ENCODE assay signal across 15 cellular contexts in the genomic region with DNA sequence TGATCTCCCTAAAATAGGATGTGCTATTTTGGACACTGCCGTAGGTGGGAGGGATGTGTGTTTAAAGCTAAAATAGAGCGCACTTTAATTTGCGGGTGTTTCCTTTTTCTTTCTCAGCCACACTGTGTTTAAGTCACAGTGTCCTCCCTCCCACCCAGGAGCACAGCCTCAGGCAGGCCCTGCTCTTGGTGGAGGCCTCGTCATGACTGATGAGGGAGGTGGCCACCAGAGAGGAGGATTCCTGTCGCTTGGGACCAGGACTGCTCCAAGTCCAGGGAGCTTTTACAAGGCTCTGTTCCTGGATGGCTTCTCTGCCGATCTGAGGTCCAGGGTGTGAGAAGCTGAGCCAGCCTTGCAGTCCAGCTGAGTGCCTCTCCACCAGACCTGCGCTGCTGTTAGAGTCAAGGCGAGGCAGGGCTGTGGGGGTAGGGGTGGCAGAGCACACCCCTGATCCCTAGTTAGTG. TPM values are rescaled to one million over a fixed set of nuclear protein-coding genes. Genes with fewer than 3 reads are reported as not detected.
DNase-seq lines count a peak whose midpoint lies in the region; ATAC-seq and TF ChIP-seq lines count a peak whose summit lies in the region.
"Had no signal": no experiment of that assay in that cellular context is flagged by ENCODE, and none has a peak within 500 bp of the region (broad histone marks: within the 10 kb centered on the region; RNA-seq: fewer than 3 reads in every experiment).

No MANE protein-coding gene starts in this region.

- H3K4me3 Mint-ChIP-seq in T-helper 1 cell treated with Interleukin-12 subunit alpha and Interleukin-12 subunit beta and Interleukin-4 antibody, amounts not matched to agents 30 μg/mL and 1 μg/mL, for 36 hours, result no peak overlapping the region
- H3K4me3 Mint-ChIP-seq in CD8-positive, alpha-beta memory T cell, result peak overlapping the region in 4 of 7 donors; percentile 31 to 72 (median 54)
- H3K4me3 Mint-ChIP-seq in WTC11, result no peak overlapping the region
- peak overlapping the region in 9 of 10 donors; percentile 70 to 82 (median 76) for H3K4me3 Mint-ChIP-seq in naive thymus-derived CD4-positive, alpha-beta T cell
- H3K4me3 Mint-ChIP-seq: nephron, type B pancreatic cell had no signal

- DNase-seq in T-helper 1 cell, result no peak
- no peak for DNase-seq in CD8-positive, alpha-beta memory T cell
- no peak for DNase-seq in WTC11 (ENCODE audit: low spot score)
- peak in 1 of 9 donors; percentile 7 for DNase-seq in naive thymus-derived CD4-positive, alpha-beta T cell
- DNase-seq in upper lobe of right lung, result no peak
- DNase-seq: COR-L47, NCI-H1048, retina, WERI-Rb-1 had no signal

- peaks cover 18% of the 10 kb centered on the region for H3K36me3 Mint-ChIP-seq in T-helper 1 cell treated with Interleukin-12 subunit alpha and Interleukin-12 subunit beta and Interleukin-4 antibody, amounts not matched to agents 30 μg/mL and 1 μg/mL, for 36 hours (ENCODE audit: low read depth)
- peaks cover 0 to 14% (median 0%) of the 10 kb centered on the region in 3 donors for H3K36me3 Mint-ChIP-seq in CD8-positive, alpha-beta memory T cell
- no peaks in the 10 kb centered on the region for H3K36me3 Mint-ChIP-seq in WTC11
- peaks cover 0 to 27% (median 4%) of the 10 kb centered on the region in 5 donors for H3K36me3 Mint-ChIP-seq in naive thymus-derived CD4-positive, alpha-beta T cell
- H3K36me3 Mint-ChIP-seq: type B pancreatic cell had no signal

- H3K9me3 Mint-ChIP-seq in T-helper 1 cell treated with Interleukin-12 subunit alpha and Interleukin-12 subunit beta and Interleukin-4 antibody, amounts not matched to agents 30 μg/mL and 1 μg/mL, for 36 hours, result no peaks in the 10 kb centered on the region
- H3K9me3 Mint-ChIP-seq in CD8-positive, alpha-beta memory T cell, result no peaks in the 10 kb centered on the region
- H3K9me3 Mint-ChIP-seq in WTC11, result no peaks in the 10 kb centered on the region
- H3K9me3 Mint-ChIP-seq in naive thymus-derived CD4-positive, alpha-beta T cell, result no peaks in the 10 kb centered on the region
- H3K9me3 Mint-ChIP-seq: nephron, type B pancreatic cell had no signal

- no peaks in the 10 kb centered on the region for H3K27me3 ChIP-seq in CD8-positive, alpha-beta memory T cell (ENCODE audit: insufficient read depth, low read length, poor library complexity, severe bottlenecking)
- H3K27me3 ChIP-seq in naive thymus-derived CD4-positive, alpha-beta T cell (ENCODE audit: control insufficient read depth in 2 of 2, insufficient read depth in 2 of 2, low read length in 2 of 2), result no peaks in the 10 kb centered on the region
- H3K27me3 ChIP-seq in upper lobe of right lung, result no peaks in the 10 kb centered on the region
- H3K27me3 ChIP-seq: breast epithelium had no signal

- H3K9me3 ChIP-seq in CD8-positive, alpha-beta memory T cell (ENCODE audit: low read length), result no peaks in the 10 kb centered on the region
- H3K9me3 ChIP-seq in naive thymus-derived CD4-positive, alpha-beta T cell (ENCODE audit: control insufficient read depth in 2 of 3, low read length in 3 of 3), result no peaks in the 10 kb centered on the region
- H3K9me3 ChIP-seq in upper lobe of right lung, result no peaks in the 10 kb centered on the region
- H3K9me3 ChIP-seq: breast epithelium had no signal

- H3K36me3 ChIP-seq in CD8-positive, alpha-beta memory T cell (ENCODE audit: insufficient read depth, low read length), result no peaks in the 10 kb centered on the region
- H3K36me3 ChIP-seq in naive thymus-derived CD4-positive, alpha-beta T cell (ENCODE audit: control insufficient read depth in 2 of 3, insufficient read depth in 3 of 3, low read length in 3 of 3), result peaks cover 0 to 5% (median 0%) of the 10 kb centered on the region in 3 experiments
- H3K36me3 ChIP-seq in upper lobe of right lung, result no peaks in the 10 kb centered on the region
- H3K36me3 ChIP-seq: breast epithelium, WERI-Rb-1 had no signal

- H3K4me3 ChIP-seq in CD8-positive, alpha-beta memory T cell (ENCODE audit: low read length), result no peak overlapping the region
- H3K4me3 ChIP-seq in naive thymus-derived CD4-positive, alpha-beta T cell (ENCODE audit: low read length), result no peak overlapping the region
- H3K4me3 ChIP-seq in upper lobe of right lung, result no peak overlapping the region
- H3K4me3 ChIP-seq: breast epithelium had no signal

- H3K4me1 Mint-ChIP-seq in T-helper 1 cell treated with Interleukin-12 subunit alpha and Interleukin-12 subunit beta and Interleukin-4 antibody, amounts not matched to agents 30 μg/mL and 1 μg/mL, for 36 hours (ENCODE audit: low read depth), result peaks cover 85% of the 10 kb centered on the region
- H3K4me1 Mint-ChIP-seq in CD8-positive, alpha-beta memory T cell, result peaks cover 91 to 100% (median 100%) of the 10 kb centered on the region in 3 donors
- peaks cover 64% of the 10 kb centered on the region for H3K4me1 Mint-ChIP-seq in WTC11
- peaks cover 80 to 100% (median 97%) of the 10 kb centered on the region in 7 donors for H3K4me1 Mint-ChIP-seq in naive thymus-derived CD4-positive, alpha-beta T cell

- peaks cover 100% of the 10 kb centered on the region for H3K4me1 ChIP-seq in CD8-positive, alpha-beta memory T cell (ENCODE audit: insufficient read depth, low read length)
- peaks cover 87 to 97% of the 10 kb centered on the region in 2 donors for H3K4me1 ChIP-seq in naive thymus-derived CD4-positive, alpha-beta T cell (ENCODE audit: control insufficient read depth in 2 of 2, insufficient read depth in 2 of 2, low read length in 2 of 2)
- H3K4me1 ChIP-seq in upper lobe of right lung, result peaks cover 57% of the 10 kb centered on the region

- TF ChIP-seq CTCF in WTC11 (IDR thresholded peaks at IDR 0.05) (no peak), upper lobe of right lung (IDR thresholded peaks at IDR 0.05) (no peak)

- ATAC-seq in WTC11 (no peak), upper lobe of right lung (no peak), HG02642 (IDR thresholded peaks at IDR 0.05; ENCODE audit: poor library complexity, unreplicated experiment) (no peak)
- peak; percentile 31 for ATAC-seq in naive thymus-derived CD4-positive, alpha-beta T cell
- ATAC-seq in activated CD4-positive, CD25-positive, alpha-beta regulatory T cell treated with anti-CD3 and anti-CD28 coated beads, Interleukin-2, amount 50 U/mL, for 24 hours, result no peak

- intact Hi-C loops in naive thymus-derived CD4-positive, alpha-beta T cell (cut with micrococcal nuclease), result loop anchor here in 1 of 2 donors (2.0 kb wide), 1 partner anchor 33 kb away; the partner anchor contains the start of gene INPP4A
- intact Hi-C loops in upper lobe of right lung (cut with DNase I), result no loop called here

- CTCF ChIA-PET in CD8-positive, alpha-beta memory T cell (lab: Charles Lee), result interaction anchor here (0.6 to 2.1 kb wide), 6 partner anchors 10 to 48 kb away, joined by 3 to 18 read pairs (median 4); no protein-coding TSS in a partner anchor
- CTCF ChIA-PET in WTC11 (lab: Charles Lee), result interaction anchor here (1.2 kb wide), 1 partner anchor 10 kb away, joined by 9 read pairs; no protein-coding TSS in a partner anchor
- CTCF ChIA-PET in naive thymus-derived CD4-positive, alpha-beta T cell (lab: Charles Lee), result interaction anchor here (0.6 to 5.0 kb wide), 8 partner anchors 10 to 209 kb away, joined by 3 to 28 read pairs (median 3); no protein-coding TSS in a partner anchor

- H3K27ac Mint-ChIP-seq in T-helper 1 cell treated with Interleukin-12 subunit alpha and Interleukin-12 subunit beta and Interleukin-4 antibody, amounts not matched to agents 30 μg/mL and 1 μg/mL, for 36 hours, result peak overlapping the region; percentile 84
- H3K27ac Mint-ChIP-seq in CD8-positive, alpha-beta memory T cell, result peak overlapping the region; percentile 56 to 95 (median 90)
- peak overlapping the region; percentile 50; the same call in 1 of the 2 replicates for H3K27ac Mint-ChIP-seq in WTC11
- peak overlapping the region; percentile 75 to 95 (median 91) for H3K27ac Mint-ChIP-seq in naive thymus-derived CD4-positive, alpha-beta T cell
- H3K27ac Mint-ChIP-seq: nephron, type B pancreatic cell had no signal

- no peak overlapping the region for H3K27ac ChIP-seq in CD8-positive, alpha-beta memory T cell (ENCODE audit: low read depth, low read length)
- peak overlapping the region; percentile 64 for H3K27ac ChIP-seq in naive thymus-derived CD4-positive, alpha-beta T cell (ENCODE audit: low read depth, low read length)
- H3K27ac ChIP-seq in upper lobe of right lung, result no peak overlapping the region
- H3K27ac ChIP-seq: breast epithelium, WERI-Rb-1 had no signal

- no peaks in the 10 kb centered on the region for H3K27me3 Mint-ChIP-seq in T-helper 1 cell treated with Interleukin-12 subunit alpha and Interleukin-12 subunit beta and Interleukin-4 antibody, amounts not matched to agents 30 μg/mL and 1 μg/mL, for 36 hours (ENCODE audit: low read depth)
- no peaks in the 10 kb centered on the region for H3K27me3 Mint-ChIP-seq in CD8-positive, alpha-beta memory T cell
- H3K27me3 Mint-ChIP-seq in WTC11 (ENCODE audit: low read depth), result no peaks in the 10 kb centered on the region
- H3K27me3 Mint-ChIP-seq in naive thymus-derived CD4-positive, alpha-beta T cell, result no peaks in the 10 kb centered on the region
- H3K27me3 Mint-ChIP-seq: type B pancreatic cell had no signal

- POLR2A ChIA-PET in CD8-positive, alpha-beta memory T cell (lab: Charles Lee), result no interaction called here
- POLR2A ChIA-PET in WTC11 (lab: Charles Lee), result no interaction called here
- POLR2A ChIA-PET in naive thymus-derived CD4-positive, alpha-beta T cell (lab: Charles Lee), result interaction anchor here (0.8 to 10.8 kb wide), 4 partner anchors 14 to 45 kb away, joined by 3 to 99 read pairs (median 4); no protein-coding TSS in a partner anchor

TF ChIP-seq in WTC11, 78 proteins besides CTCF, POLR2A, EP300 and RAD21 (continues in another document):
- TF ChIP-seq ZNF263 (CRISPR knock-in tag; IDR thresholded peaks at IDR 0.05; ENCODE audit: low read depth) (no peak), FOXJ3 (CRISPR knock-in tag; IDR thresholded peaks at IDR 0.05; ENCODE audit: borderline replicate concordance) (no peak), HMGXB4 (CRISPR knock-in tag; IDR thresholded peaks at IDR 0.05) (no peak)

RNA-seq across cellular contexts. Expression of gene INPP4A, which starts 33.5 kb away (rescaled TPM):
- total RNA-seq in CD8-positive, alpha-beta memory T cell, result 10 to 100 TPM; 41.0 to 46.9 TPM
- 61.4 TPM for polyA plus RNA-seq in CD8-positive, alpha-beta memory T cell
- total RNA-seq in WTC11 (2021) (31.7 to 38.3 TPM (median 33.4 TPM) in 3 replicates), upper lobe of right lung (35.0 TPM)
- 100 to 1,000 TPM; 126 to 165 (median 157) TPM for total RNA-seq in naive thymus-derived CD4-positive, alpha-beta T cell
- 10 to 100 TPM; 51.4 to 75.4 TPM for polyA plus RNA-seq in naive thymus-derived CD4-positive, alpha-beta T cell

Comparison
In these comparisons a context has a peak if more than half of its experiments do, and no peak if none do; other contexts are left out.
1. H3K4me3 Mint-ChIP-seq: peak in CD8-positive, alpha-beta memory T cell (4 of 7) and naive thymus-derived CD4-positive, alpha-beta T cell (9 of 10); none in T-helper 1 cell treated with Interleukin-12 subunit alpha and Interleukin-12 subunit beta and Interleukin-4 antibody, amounts not matched to agents 30 μg/mL and 1 μg/mL, for 36 hours (single experiment) and WTC11 (single experiment).
2. Peak in every context shown above with its lines, with median percentiles within 50 percentile points of each other: H3K27ac Mint-ChIP-seq.